In genomic region chr2:238893349-238894000, GRCh38 we compare ENCODE assay signal across 19 cellular contexts. TPM values are rescaled to one million over a fixed set of nuclear protein-coding genes. Genes with fewer than 3 reads are reported as not detected.
"Had no signal": no experiment of that assay in that cellular context is flagged by ENCODE, and none has a peak within 500 bp of the region (broad histone marks: within the 10 kb centered on the region; RNA-seq: fewer than 3 reads in every experiment).

No MANE protein-coding gene starts in this region.

- DNase-seq: activated CD4-positive, alpha-beta T cell treated with anti-CD3 and anti-CD28 coated beads for 36 hours; activated CD8-positive, alpha-beta memory T cell treated with anti-CD3 and anti-CD28 coated beads, Interleukin-2, amount 50 U/mL, for 4 hours; activated CD8-positive, alpha-beta T cell treated with anti-CD3 and anti-CD28 coated beads for 36 hours; activated gamma-delta T cell treated with Interleukin-2 at 50 U/mL for 16 hours; activated naive CD8-positive, alpha-beta T cell treated with anti-CD3 and anti-CD28 coated beads for 36 hours; activated T-cell treated with anti-CD3 and anti-CD28 coated beads, Interleukin-2, amount 50 U/mL, for 72 hours; anterior cingulate cortex; esophagus squamous epithelium; foreskin keratinocyte; spleen; stimulated activated CD4-positive, alpha-beta T cell treated with anti-CD3 and anti-CD28 coated beads, Interleukin-1b, Interleukin-23, amount 100 ng/mL, for 48 hours; T1000 had no signal

- H3K27ac ChIP-seq: foreskin keratinocyte, neutrophil, right lobe of liver, spleen, upper lobe of left lung, VCaP had no signal

- H3K27me3 ChIP-seq: esophagus squamous epithelium, foreskin keratinocyte, right lobe of liver, upper lobe of left lung had no signal

- H3K4me3 ChIP-seq: esophagus squamous epithelium, right lobe of liver, spleen, upper lobe of left lung had no signal

- H3K9me3 ChIP-seq: esophagus squamous epithelium, neutrophil, right lobe of liver, spleen, upper lobe of left lung had no signal

- ATAC-seq: activated CD4-positive, alpha-beta T cell treated with anti-CD3 and anti-CD28 coated beads for 36 hours; activated CD8-positive, alpha-beta T cell treated with anti-CD3 and anti-CD28 coated beads for 36 hours; activated T-cell treated with anti-CD3 and anti-CD28 coated beads, Interleukin-2, amount 50 U/mL, for 72 hours; foreskin keratinocyte; left lobe of liver; right lobe of liver; stimulated activated memory B cell treated with anti-CD40 and anti-IgM and Interleukin-4, amounts not matched to agents 10 μg/mL and 1 μg/mL and 100 μg/mL, for 72 hours had no signal

- H3K4me1 ChIP-seq: foreskin keratinocyte, right lobe of liver, spleen had no signal

- H3K36me3 ChIP-seq: esophagus squamous epithelium, neutrophil, right lobe of liver, spleen, upper lobe of left lung had no signal

RNA-seq across cellular contexts. Expression of gene TWIST2, which starts 45.6 kb away (rescaled TPM):
- total RNA-seq: activated CD4-positive, alpha-beta T cell treated with anti-CD3 and anti-CD28 coated beads for 36 hours; activated CD8-positive, alpha-beta T cell treated with anti-CD3 and anti-CD28 coated beads for 36 hours; activated naive CD8-positive, alpha-beta T cell treated with anti-CD3 and anti-CD28 coated beads for 36 hours; activated T-cell treated with anti-CD3 and anti-CD28 coated beads, Interleukin-2, amount 50 U/mL, for 72 hours; left lobe of liver; progenitor cell of endocrine pancreas had no signal
